ENCODE assay signal across 9 cellular contexts in the genomic region with DNA sequence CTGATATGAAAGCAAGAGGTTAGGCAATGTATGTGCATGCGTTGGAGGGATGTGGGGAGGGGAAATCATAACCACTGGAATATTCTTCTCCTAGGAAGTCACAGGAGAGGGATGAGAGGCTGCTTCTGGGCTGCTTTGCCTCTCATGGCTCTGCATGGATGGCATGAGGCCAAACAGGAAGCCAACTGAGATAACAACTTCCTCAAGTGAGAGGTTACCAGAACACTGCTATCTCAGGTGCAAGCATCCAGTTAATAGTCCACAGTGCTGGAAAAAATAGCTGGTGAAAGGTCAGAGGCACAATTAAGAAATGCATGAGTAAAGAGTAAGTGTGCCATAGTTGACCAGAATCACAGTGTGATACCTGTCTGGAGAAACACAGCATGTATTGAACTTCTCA.
DNase-seq lines count a peak whose midpoint lies in the region; ATAC-seq lines count a peak whose summit lies in the region.
"Had no signal": no experiment of that assay in that cellular context is flagged by ENCODE, and none has a peak within 500 bp of the region (broad histone marks: within the 10 kb centered on the region; RNA-seq: fewer than 3 reads in every experiment).

No MANE protein-coding gene starts in this region.

- peaks cover 55% of the 10 kb centered on the region for H3K4me1 Mint-ChIP-seq in activated T-cell treated with anti-CD3 and anti-CD28 coated beads, Interleukin-2, amount 50 U/mL, for 24 hours (ENCODE audit: low read depth)
- H3K4me1 Mint-ChIP-seq in activated T-cell treated with anti-CD3 and anti-CD28 coated beads, Interleukin-2, amount 50 U/mL, for 4 hours (ENCODE audit: low read depth) = peaks cover 45% of the 10 kb centered on the region
- H3K4me1 Mint-ChIP-seq in activated T-helper 1 cell treated with anti-CD3 and anti-CD28 coated beads, Interleukin-12 subunit alpha, Interleukin-12 subunit beta, Interleukin-2, Interleukin-4 antibody, amounts not matched to agents 30 ng/mL and 10 ng/mL and 1 ng/mL, durations not matched to agents 14 hours and 24 hours and 36 hours (ENCODE audit: low read depth) = peaks cover 56% of the 10 kb centered on the region
- H3K4me1 Mint-ChIP-seq in natural killer cell treated with Interleukin-12 subunit alpha and Interleukin-12 subunit beta and Interleukin-15 and Interleukin-18, amount 100 ng/mL, for 72 hours (ENCODE audit: low read depth in 2 of 2) = peaks cover 29 to 34% of the 10 kb centered on the region in 2 donors

- peak overlapping the region; percentile 48 for H3K27ac Mint-ChIP-seq in activated T-cell treated with anti-CD3 and anti-CD28 coated beads, Interleukin-2, amount 50 U/mL, for 24 hours
- H3K27ac Mint-ChIP-seq in activated T-helper 1 cell treated with anti-CD3 and anti-CD28 coated beads, Interleukin-12 subunit alpha, Interleukin-12 subunit beta, Interleukin-2, Interleukin-4 antibody, amounts not matched to agents 30 ng/mL and 10 ng/mL and 1 ng/mL, durations not matched to agents 14 hours and 24 hours and 36 hours = peak overlapping the region; percentile 31
- H3K27ac Mint-ChIP-seq in natural killer cell treated with Interleukin-12 subunit alpha and Interleukin-12 subunit beta and Interleukin-15 and Interleukin-18, amount 100 ng/mL, for 72 hours = peak overlapping the region; percentile 5 to 74
- H3K27ac Mint-ChIP-seq: IgD-negative memory B cell had no signal

- DNase-seq in activated T-cell treated with anti-CD3 and anti-CD28 coated beads, Interleukin-2, amount 50 U/mL, for 24 hours = no peak
- DNase-seq in activated T-cell treated with anti-CD3 and anti-CD28 coated beads, Interleukin-2, amount 50 U/mL, for 4 hours = no peak
- DNase-seq in HT1080 (ENCODE audit: low read depth) (peak; percentile 50), DMS 273 treated with DMSO at 0.1 percent for 48 hours (lab: John Stamatoyannopoulos, UW) (no peak), kidney glomerular epithelial cell (lab: John Stamatoyannopoulos, UW) (no peak), AG08395 (ENCODE audit: low spot score) (no peak)
- DNase-seq in activated T-helper 1 cell treated with anti-CD3 and anti-CD28 coated beads, Interleukin-12 subunit alpha, Interleukin-12 subunit beta, Interleukin-2, Interleukin-4 antibody, amounts not matched to agents 30 ng/mL and 10 ng/mL and 1 ng/mL, durations not matched to agents 14 hours and 24 hours and 36 hours (ENCODE audit: low spot score) = no peak
- no peak for DNase-seq in natural killer cell treated with Interleukin-12 subunit alpha and Interleukin-12 subunit beta and Interleukin-15 and Interleukin-18, amount 100 ng/mL, for 72 hours (ENCODE audit: low spot score)

- H3K27me3 Mint-ChIP-seq in activated T-cell treated with anti-CD3 and anti-CD28 coated beads, Interleukin-2, amount 50 U/mL, for 24 hours = no peaks in the 10 kb centered on the region
- no peaks in the 10 kb centered on the region for H3K27me3 Mint-ChIP-seq in activated T-cell treated with anti-CD3 and anti-CD28 coated beads, Interleukin-2, amount 50 U/mL, for 4 hours (ENCODE audit: low read depth)
- no peaks in the 10 kb centered on the region for H3K27me3 Mint-ChIP-seq in activated T-helper 1 cell treated with anti-CD3 and anti-CD28 coated beads, Interleukin-12 subunit alpha, Interleukin-12 subunit beta, Interleukin-2, Interleukin-4 antibody, amounts not matched to agents 30 ng/mL and 10 ng/mL and 1 ng/mL, durations not matched to agents 14 hours and 24 hours and 36 hours (ENCODE audit: insufficient read depth)
- no peaks in the 10 kb centered on the region for H3K27me3 Mint-ChIP-seq in natural killer cell treated with Interleukin-12 subunit alpha and Interleukin-12 subunit beta and Interleukin-15 and Interleukin-18, amount 100 ng/mL, for 72 hours
- H3K27me3 Mint-ChIP-seq: IgD-negative memory B cell had no signal

- no peak overlapping the region for H3K4me3 Mint-ChIP-seq in activated T-cell treated with anti-CD3 and anti-CD28 coated beads, Interleukin-2, amount 50 U/mL, for 24 hours
- H3K4me3 Mint-ChIP-seq in activated T-cell treated with anti-CD3 and anti-CD28 coated beads, Interleukin-2, amount 50 U/mL, for 4 hours = no peak overlapping the region
- H3K4me3 Mint-ChIP-seq in activated T-helper 1 cell treated with anti-CD3 and anti-CD28 coated beads, Interleukin-12 subunit alpha, Interleukin-12 subunit beta, Interleukin-2, Interleukin-4 antibody, amounts not matched to agents 30 ng/mL and 10 ng/mL and 1 ng/mL, durations not matched to agents 14 hours and 24 hours and 36 hours = no peak overlapping the region
- no peak overlapping the region for H3K4me3 Mint-ChIP-seq in natural killer cell treated with Interleukin-12 subunit alpha and Interleukin-12 subunit beta and Interleukin-15 and Interleukin-18, amount 100 ng/mL, for 72 hours
- H3K4me3 Mint-ChIP-seq: IgD-negative memory B cell had no signal

- no peak for ATAC-seq in activated T-cell treated with anti-CD3 and anti-CD28 coated beads, Interleukin-2, amount 50 U/mL, for 4 hours
- no peak for ATAC-seq in natural killer cell treated with Interleukin-12 subunit alpha and Interleukin-12 subunit beta and Interleukin-15 and Interleukin-18, amount 100 ng/mL, for 72 hours

- intact Hi-C loops in activated T-helper 1 cell treated with anti-CD3 and anti-CD28 coated beads, Interleukin-12 subunit alpha, Interleukin-12 subunit beta, Interleukin-2, Interleukin-4 antibody, amounts not matched to agents 30 ng/mL and 10 ng/mL and 1 ng/mL, durations not matched to agents 14 hours and 24 hours and 36 hours (cut with micrococcal nuclease) = loop anchor here (5.0 kb wide), 3 partner anchors 42 to 523 kb away; partner anchors contain the start of gene MCUB

- peaks cover 6% of the 10 kb centered on the region for H3K36me3 Mint-ChIP-seq in activated T-cell treated with anti-CD3 and anti-CD28 coated beads, Interleukin-2, amount 50 U/mL, for 24 hours (ENCODE audit: low read depth)
- H3K36me3 Mint-ChIP-seq in activated T-cell treated with anti-CD3 and anti-CD28 coated beads, Interleukin-2, amount 50 U/mL, for 4 hours (ENCODE audit: insufficient read depth) = no peaks in the 10 kb centered on the region
- H3K36me3 Mint-ChIP-seq in activated T-helper 1 cell treated with anti-CD3 and anti-CD28 coated beads, Interleukin-12 subunit alpha, Interleukin-12 subunit beta, Interleukin-2, Interleukin-4 antibody, amounts not matched to agents 30 ng/mL and 10 ng/mL and 1 ng/mL, durations not matched to agents 14 hours and 24 hours and 36 hours (ENCODE audit: low read depth) = peaks cover 9% of the 10 kb centered on the region
- no peaks in the 10 kb centered on the region for H3K36me3 Mint-ChIP-seq in natural killer cell treated with Interleukin-12 subunit alpha and Interleukin-12 subunit beta and Interleukin-15 and Interleukin-18, amount 100 ng/mL, for 72 hours
- H3K36me3 Mint-ChIP-seq: IgD-negative memory B cell had no signal

- peaks cover 2% of the 10 kb centered on the region for H3K9me3 Mint-ChIP-seq in activated T-cell treated with anti-CD3 and anti-CD28 coated beads, Interleukin-2, amount 50 U/mL, for 24 hours
- H3K9me3 Mint-ChIP-seq in activated T-cell treated with anti-CD3 and anti-CD28 coated beads, Interleukin-2, amount 50 U/mL, for 4 hours = no peaks in the 10 kb centered on the region
- H3K9me3 Mint-ChIP-seq in activated T-helper 1 cell treated with anti-CD3 and anti-CD28 coated beads, Interleukin-12 subunit alpha, Interleukin-12 subunit beta, Interleukin-2, Interleukin-4 antibody, amounts not matched to agents 30 ng/mL and 10 ng/mL and 1 ng/mL, durations not matched to agents 14 hours and 24 hours and 36 hours = peaks cover 6% of the 10 kb centered on the region
- H3K9me3 Mint-ChIP-seq in natural killer cell treated with Interleukin-12 subunit alpha and Interleukin-12 subunit beta and Interleukin-15 and Interleukin-18, amount 100 ng/mL, for 72 hours = no peaks in the 10 kb centered on the region
- H3K9me3 Mint-ChIP-seq: IgD-negative memory B cell had no signal
